Comparison of ENCODE assay signal across 18 cellular contexts in the genomic region with DNA sequence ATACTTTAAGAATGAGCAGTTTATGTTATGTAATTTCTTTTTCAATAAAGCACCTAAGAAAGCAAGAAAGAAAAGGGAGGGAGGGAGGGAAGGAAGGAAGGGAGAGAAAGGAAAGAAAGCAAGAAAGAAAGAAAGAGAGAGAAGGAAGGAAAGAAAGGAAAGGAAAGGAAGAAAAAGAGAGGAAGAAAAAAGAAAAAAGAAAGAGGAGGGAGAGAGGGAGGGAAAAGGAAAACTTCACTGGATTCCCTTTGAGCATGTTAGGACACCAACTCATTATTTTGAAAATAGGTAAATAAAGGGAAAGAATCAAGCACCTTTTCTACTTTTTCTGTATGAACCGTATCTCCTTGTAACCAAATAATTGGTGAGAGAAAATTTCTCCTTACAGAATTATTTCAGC. TPM values are rescaled to one million over a fixed set of nuclear protein-coding genes. Genes with fewer than 3 reads are reported as not detected.
DNase-seq lines count a peak whose midpoint lies in the region; FAIRE-seq and TF ChIP-seq lines count a peak whose summit lies in the region.
"Had no signal": no experiment of that assay in that cellular context is flagged by ENCODE, and none has a peak within 500 bp of the region (broad histone marks: within the 10 kb centered on the region; RNA-seq: fewer than 3 reads in every experiment).

No MANE protein-coding gene starts in this region.

- TF ChIP-seq CTCF in DOHH2 (IDR thresholded peaks at IDR 0.05; ENCODE audit: low read depth, low read length, poor library complexity, severe bottlenecking), result no peak
- no peak for TF ChIP-seq CTCF in astrocyte (IDR thresholded peaks at IDR 0.05; ENCODE audit: insufficient read depth, low read depth, low read length)
- no peak for TF ChIP-seq CTCF in keratinocyte (optimal IDR thresholded peaks at IDR 0.05 in 1 of 3, IDR thresholded peaks at IDR 0.05 in 1 of 3, conservative IDR thresholded peaks at IDR 0.05 in 1 of 3; ENCODE audit: extremely low read depth in 1 of 3, insufficient read depth in 2 of 3, low read length in 3 of 3)

- H3K4me3 ChIP-seq in DOHH2 (ENCODE audit: low read length) (peak overlapping the region; percentile 52; the same call in 1 of the 2 replicates), Karpas-422 (ENCODE audit: low read length) (no peak overlapping the region), astrocyte (ENCODE audit: insufficient read depth, low read depth, low read length) (no peak overlapping the region), keratinocyte (ENCODE audit: control insufficient read depth in 2 of 3, extremely low read depth in 1 of 3, insufficient read depth in 2 of 3, low read depth in 1 of 3, low read length in 3 of 3) (no peak overlapping the region)
- H3K4me3 ChIP-seq: BLaER1, GM12878, GM23248, HAP-1 had no signal

- H3K9me3 ChIP-seq in DOHH2 (ENCODE audit: control insufficient read depth, insufficient read depth, low read length) (no peaks in the 10 kb centered on the region), Karpas-422 (ENCODE audit: low read length) (no peaks in the 10 kb centered on the region), astrocyte (ENCODE audit: insufficient read depth, low read depth, low read length) (no peaks in the 10 kb centered on the region), keratinocyte (ENCODE audit: control insufficient read depth, low read depth, low read length) (no peaks in the 10 kb centered on the region)
- H3K9me3 ChIP-seq: BLaER1, HAP-1 had no signal

- H3K4me1 ChIP-seq in DOHH2 (ENCODE audit: control insufficient read depth, low read length), result peaks cover 73% of the 10 kb centered on the region
- peaks cover 75% of the 10 kb centered on the region for H3K4me1 ChIP-seq in Karpas-422 (ENCODE audit: low read length)
- H3K4me1 ChIP-seq in astrocyte (ENCODE audit: insufficient read depth, low read length), result no peaks in the 10 kb centered on the region
- peaks cover 8% of the 10 kb centered on the region for H3K4me1 ChIP-seq in keratinocyte (ENCODE audit: control insufficient read depth, extremely low read depth, insufficient read depth, low read length)
- H3K4me1 ChIP-seq: HAP-1 had no signal

- no peak overlapping the region for H3K4me3 Mint-ChIP-seq in astrocyte (ENCODE audit: unreplicated experiment)
- no peak overlapping the region for H3K4me3 Mint-ChIP-seq in activated CD4-positive, alpha-beta memory T cell treated with anti-CD3 and anti-CD28 coated beads, Interleukin-2, amount 10 ng/mL, durations not matched to agents 7 days and 5 days
- H3K4me3 Mint-ChIP-seq: CD14-positive monocyte; CD4-positive, alpha-beta memory T cell had no signal

- DNase-seq in Karpas-422 (no peak), astrocyte (ENCODE audit: low read depth) (no peak), keratinocyte (ENCODE audit: low read depth, low spot score) (no peak), RCC 7860 (ENCODE audit: low spot score) (no peak), NOMO-1 (lab: John Stamatoyannopoulos, UW; ENCODE audit: unreplicated experiment in 2 of 2) (no peak)
- no peak for DNase-seq in activated CD4-positive, alpha-beta memory T cell treated with anti-CD3 and anti-CD28 coated beads, Interleukin-2, amount 10 ng/mL, durations not matched to agents 7 days and 5 days
- DNase-seq: 8988T; CD4-positive, alpha-beta memory T cell; DMS153; DMS79; GF-D8; GM23248 had no signal

- peaks cover 26% of the 10 kb centered on the region for H3F3A ChIP-seq in DOHH2 (ENCODE audit: control insufficient read depth, insufficient read depth)

- H3K27ac ChIP-seq in DOHH2 (ENCODE audit: low read depth, low read length), result peak overlapping the region; percentile 75
- H3K27ac ChIP-seq in Karpas-422 (ENCODE audit: low read length), result peak overlapping the region; percentile 98
- no peak overlapping the region for H3K27ac ChIP-seq in astrocyte (ENCODE audit: low read depth, low read length)
- H3K27ac ChIP-seq in keratinocyte (ENCODE audit: control insufficient read depth, insufficient read depth, low read length), result no peak overlapping the region
- H3K27ac ChIP-seq: BLaER1, GM23248 had no signal

- H3K36me3 ChIP-seq in DOHH2 (ENCODE audit: control insufficient read depth, low read length) (peaks cover 4% of the 10 kb centered on the region; the same call in 1 of the 2 replicates), Karpas-422 (ENCODE audit: insufficient read depth, low read length) (no peaks in the 10 kb centered on the region), astrocyte (ENCODE audit: insufficient read depth, low read length) (no peaks in the 10 kb centered on the region), keratinocyte (ENCODE audit: control insufficient read depth in 2 of 2, extremely low read depth in 1 of 2, insufficient read depth in 2 of 2, low read length in 2 of 2) (no peaks in the 10 kb centered on the region)
- H3K36me3 ChIP-seq: BLaER1, HAP-1 had no signal

- FAIRE-seq in astrocyte (lab: Jason Lieb, UNC) (no peak), keratinocyte (lab: Jason Lieb, UNC) (no peak), RCC 7860 (lab: Jason Lieb, UNC) (no peak)
- FAIRE-seq: GM19239 had no signal

- H3K9me2 ChIP-seq in DOHH2 (replicated peaks; ENCODE audit: control insufficient read depth, low read length), result no peaks in the 10 kb centered on the region
- no peaks in the 10 kb centered on the region for H3K9me2 ChIP-seq in Karpas-422 (replicated peaks; ENCODE audit: insufficient read depth, low read length)

- POLR2A ChIA-PET in activated CD4-positive, alpha-beta memory T cell treated with anti-CD3 and anti-CD28 coated beads, Interleukin-2, amount 10 ng/mL, durations not matched to agents 7 days and 5 days (lab: Charles Lee), result no interaction called here

- peak overlapping the region; percentile 65 for H3K4me2 ChIP-seq in DOHH2 (ENCODE audit: low read length)
- H3K4me2 ChIP-seq in Karpas-422 (ENCODE audit: low read depth, low read length, poor library complexity, severe bottlenecking), result peak overlapping the region; percentile 40
- peak overlapping the region; percentile 17 for H3K4me2 ChIP-seq in astrocyte (ENCODE audit: low read length)
- no peak overlapping the region for H3K4me2 ChIP-seq in keratinocyte (ENCODE audit: control insufficient read depth, extremely low read depth, insufficient read depth, low read depth, low read length)
- H3K4me2 ChIP-seq: BLaER1 had no signal

- CTCF ChIA-PET in activated CD4-positive, alpha-beta memory T cell treated with anti-CD3 and anti-CD28 coated beads, Interleukin-2, amount 10 ng/mL, durations not matched to agents 7 days and 5 days (lab: Charles Lee), result no interaction called here

- H2AFZ ChIP-seq in Karpas-422 (ENCODE audit: low read length) (no peak overlapping the region), astrocyte (ENCODE audit: low read depth, low read length) (no peak overlapping the region), keratinocyte (ENCODE audit: control insufficient read depth, low read length) (peak overlapping the region; percentile 33)
- H2AFZ ChIP-seq: GM23248 had no signal

- H3K9me3 Mint-ChIP-seq in astrocyte (ENCODE audit: unreplicated experiment), result no peaks in the 10 kb centered on the region
- H3K9me3 Mint-ChIP-seq in activated CD4-positive, alpha-beta memory T cell treated with anti-CD3 and anti-CD28 coated beads, Interleukin-2, amount 10 ng/mL, durations not matched to agents 7 days and 5 days, result no peaks in the 10 kb centered on the region
- H3K9me3 Mint-ChIP-seq: CD4-positive, alpha-beta memory T cell had no signal

- H3K9me1 ChIP-seq in keratinocyte (ENCODE audit: control insufficient read depth, extremely low read depth, insufficient read depth, low read length), result no peaks in the 10 kb centered on the region

- peak overlapping the region; percentile 19 for H3K9ac ChIP-seq in Karpas-422 (ENCODE audit: low read length)
- H3K9ac ChIP-seq in astrocyte (ENCODE audit: low read length), result no peak overlapping the region
- H3K9ac ChIP-seq in keratinocyte (ENCODE audit: control insufficient read depth, extremely low read depth, insufficient read depth, low read length), result no peak overlapping the region
- H3K9ac ChIP-seq: BLaER1, GM23248 had no signal

- H4K20me1 ChIP-seq in DOHH2 (ENCODE audit: control insufficient read depth, insufficient read depth, low read depth, low read length) (no peaks in the 10 kb centered on the region), Karpas-422 (ENCODE audit: insufficient read depth, low read depth, low read length) (no peaks in the 10 kb centered on the region), astrocyte (ENCODE audit: insufficient read depth, low read length) (no peaks in the 10 kb centered on the region), keratinocyte (ENCODE audit: control insufficient read depth, extremely low read depth, insufficient read depth, low read length) (no peaks in the 10 kb centered on the region)
- H4K20me1 ChIP-seq: BLaER1 had no signal

- peaks cover 4% of the 10 kb centered on the region for H3K4me1 Mint-ChIP-seq in astrocyte (ENCODE audit: low read depth, unreplicated experiment)
- peaks cover 10% of the 10 kb centered on the region for H3K4me1 Mint-ChIP-seq in activated CD4-positive, alpha-beta memory T cell treated with anti-CD3 and anti-CD28 coated beads, Interleukin-2, amount 10 ng/mL, durations not matched to agents 7 days and 5 days

- H3K27ac Mint-ChIP-seq in astrocyte (ENCODE audit: unreplicated experiment), result no peak overlapping the region
- H3K27ac Mint-ChIP-seq in activated CD4-positive, alpha-beta memory T cell treated with anti-CD3 and anti-CD28 coated beads, Interleukin-2, amount 10 ng/mL, durations not matched to agents 7 days and 5 days, result no peak overlapping the region
- H3K27ac Mint-ChIP-seq: CD14-positive monocyte; CD4-positive, alpha-beta memory T cell had no signal

- no peaks in the 10 kb centered on the region for H3K27me3 Mint-ChIP-seq in astrocyte (ENCODE audit: low read depth, unreplicated experiment)
- no peaks in the 10 kb centered on the region for H3K27me3 Mint-ChIP-seq in activated CD4-positive, alpha-beta memory T cell treated with anti-CD3 and anti-CD28 coated beads, Interleukin-2, amount 10 ng/mL, durations not matched to agents 7 days and 5 days
- H3K27me3 Mint-ChIP-seq: CD4-positive, alpha-beta memory T cell had no signal

- peaks cover 5% of the 10 kb centered on the region for H3K79me2 ChIP-seq in DOHH2 (ENCODE audit: control insufficient read depth, low read length)
- H3K79me2 ChIP-seq in Karpas-422 (ENCODE audit: low read length), result 0 out of 2 replicates have a peak, but pooled peaks cover 7% of the 10 kb centered on the region
- H3K79me2 ChIP-seq in astrocyte (ENCODE audit: insufficient read depth, low read length), result no peaks in the 10 kb centered on the region
- H3K79me2 ChIP-seq in keratinocyte (ENCODE audit: control insufficient read depth, insufficient read depth, low read length), result no peaks in the 10 kb centered on the region

- dilution Hi-C loops in keratinocyte (cut with MboI; ENCODE audit: extremely low pct_ligation_motif_present, low sequenced_read_pairs), result no loop called here

- H3K36me3 Mint-ChIP-seq in astrocyte (ENCODE audit: low read depth, unreplicated experiment), result no peaks in the 10 kb centered on the region
- H3K36me3 Mint-ChIP-seq in activated CD4-positive, alpha-beta memory T cell treated with anti-CD3 and anti-CD28 coated beads, Interleukin-2, amount 10 ng/mL, durations not matched to agents 7 days and 5 days (ENCODE audit: low read depth), result no peaks in the 10 kb centered on the region
- H3K36me3 Mint-ChIP-seq: CD14-positive monocyte; CD4-positive, alpha-beta memory T cell had no signal

- H3K27me3 ChIP-seq in DOHH2 (ENCODE audit: control insufficient read depth, low read length) (no peaks in the 10 kb centered on the region), Karpas-422 (ENCODE audit: low read length) (no peaks in the 10 kb centered on the region), astrocyte (ENCODE audit: insufficient read depth, low read length) (no peaks in the 10 kb centered on the region), keratinocyte (ENCODE audit: control insufficient read depth, extremely low read depth, insufficient read depth, low read length) (no peaks in the 10 kb centered on the region)
- H3K27me3 ChIP-seq: BLaER1 had no signal

RNA-seq across cellular contexts. Expression of gene TOP1, which starts 32.3 kb away (rescaled TPM):
- total RNA-seq in Karpas-422 (2014; rRNA removed; shearing (Covaris generic); ENCODE audit: low replicate concordance), result 89.5 and 101 TPM in 2 replicates
- 55.9 and 63.5 TPM in 2 replicates for total RNA-seq in astrocyte
- 13.8 to 25.2 TPM (median 20.4 TPM) in 3 replicates for polyA plus RNA-seq in keratinocyte
- polyA plus RNA-seq in keratinocyte (2011; ENCODE audit: low read depth), result 249 TPM
- polyA plus RNA-seq in keratinocyte (2011; cell fraction: cytosol; rRNA removed), result 15.7 and 22.8 TPM in 2 replicates
- 30.5 and 40.4 TPM in 2 replicates for polyA plus RNA-seq in keratinocyte (2011; cell fraction: nucleus; rRNA removed)
- 58.4 and 64.0 TPM in 2 replicates for polyA plus RNA-seq in keratinocyte (2012; ENCODE audit: low replicate concordance)
- 7.4 to 27.4 TPM (median 7.8 TPM) in 3 replicates for polyA minus RNA-seq in keratinocyte
- 16.5 TPM for polyA minus RNA-seq in keratinocyte (2011; cell fraction: cytosol; rRNA and poly(A)+ RNA removed)
- 14.8 and 40.6 TPM in 2 replicates for polyA minus RNA-seq in keratinocyte (2011; cell fraction: nucleus; rRNA and poly(A)+ RNA removed)
- 10 to 100 TPM; 67.5 to 68.0 TPM for total RNA-seq in activated CD4-positive, alpha-beta memory T cell treated with anti-CD3 and anti-CD28 coated beads, Interleukin-2, amount 10 ng/mL, durations not matched to agents 7 days and 5 days

Comparison
In these comparisons a context has a peak if more than half of its experiments do, and no peak if none do; other contexts are left out.
1. H3K27ac ChIP-seq: peak in DOHH2 (single experiment) and Karpas-422 (single experiment); none in astrocyte (single experiment) and keratinocyte (single experiment).